Comparison of ENCODE assay signal across 7 cellular contexts in the genomic region with DNA sequence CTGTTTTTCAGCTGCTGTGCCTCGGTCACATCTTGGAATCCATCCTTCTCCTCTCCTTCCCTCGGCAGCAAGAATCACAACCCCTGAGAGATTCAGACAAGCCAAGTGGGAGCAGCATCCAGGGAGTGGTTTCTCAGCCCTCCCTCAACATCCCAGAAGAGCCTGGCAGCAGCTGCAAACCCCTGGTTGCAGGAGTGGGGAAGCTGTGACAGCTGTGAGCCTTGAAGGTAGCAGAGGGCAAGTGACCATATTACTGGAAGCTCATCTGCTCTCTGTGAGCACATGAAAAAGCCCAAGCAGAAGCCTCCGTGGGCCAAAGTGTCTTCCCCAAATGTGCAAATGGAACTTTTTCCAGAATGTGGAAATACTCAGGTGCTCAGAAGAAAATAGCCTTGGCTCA.
"Had no signal": no experiment of that assay in that cellular context is flagged by ENCODE, and none has a peak within 500 bp of the region (broad histone marks: within the 10 kb centered on the region; RNA-seq: fewer than 3 reads in every experiment).

No MANE protein-coding gene starts in this region.

- H3K36me3 Mint-ChIP-seq: IgD-negative memory B cell had no signal

- H3K27ac ChIP-seq: HL-60 had no signal

- ATAC-seq: GM23338, HepG2 had no signal

- H3K4me3 Mint-ChIP-seq: GM23338, H9, IgD-negative memory B cell had no signal

- H3K27ac Mint-ChIP-seq: GM23338, H9, IgD-negative memory B cell had no signal

- H3K4me1 Mint-ChIP-seq: GM23338, IgD-negative memory B cell had no signal

- DNase-seq: H9, HCEC 1CT, KBM-7 had no signal

- H3K9me3 Mint-ChIP-seq: GM23338, H9, IgD-negative memory B cell had no signal

- H3K4me3 ChIP-seq: GM23338 had no signal
